Comparison of ENCODE assay signal across 1 cellular context in genomic region chr15:85708402-85708932, GRCh38.
TF ChIP-seq lines count a peak whose summit lies in the region.

No MANE protein-coding gene starts in this region.

TF ChIP-seq in HEK293T, 16 proteins besides CTCF, POLR2A, EP300 and RAD21 (continued from another document):
- TF ChIP-seq NFRKB (IDR thresholded peaks at IDR 0.05): no peak
TF ChIP-seq in HEK293T: peak in this region for 0.
